15 cellular contexts compared by ENCODE assay signal in genomic region chr1:192003295-192004083, GRCh38.
"Had no signal": no experiment of that assay in that cellular context is flagged by ENCODE, and none has a peak within 500 bp of the region (broad histone marks: within the 10 kb centered on the region; RNA-seq: fewer than 3 reads in every experiment).

No MANE protein-coding gene starts in this region.

- H3K9me3 Mint-ChIP-seq: neural crest cell; stimulated activated naive CD8-positive, alpha-beta T cell treated with anti-CD3 and anti-CD28 coated beads, Interleukin-15, Interleukin-2, amounts not matched to agents 100 ng/mL and 50 ng/mL, for 24 hours; type B pancreatic cell had no signal

- H3K36me3 Mint-ChIP-seq: activated CD8-positive, alpha-beta memory T cell treated with anti-CD3 and anti-CD28 coated beads, Interleukin-2, amount 10 ng/mL, durations not matched to agents 7 days and 5 days; activated naive CD8-positive, alpha-beta T cell; type B pancreatic cell had no signal

- H3K4me1 ChIP-seq: left lung, right lobe of liver had no signal

- ATAC-seq: activated CD8-positive, alpha-beta memory T cell treated with anti-CD3 and anti-CD28 coated beads, Interleukin-2, amount 10 ng/mL, durations not matched to agents 7 days and 5 days; left lung; right lobe of liver had no signal

- H3K27me3 ChIP-seq: dorsolateral prefrontal cortex, left lung, right lobe of liver had no signal

- H3K27ac ChIP-seq: dorsolateral prefrontal cortex, left lung, right lobe of liver had no signal

- H3K4me3 ChIP-seq: dorsolateral prefrontal cortex, left lung, right lobe of liver had no signal

- H3K27me3 Mint-ChIP-seq: activated B cell treated with CpG ODN at 0.5 μM for 24 hours; activated CD8-positive, alpha-beta memory T cell treated with anti-CD3 and anti-CD28 coated beads, Interleukin-2, amount 10 ng/mL, durations not matched to agents 7 days and 5 days; activated naive CD8-positive, alpha-beta T cell; stimulated activated naive CD8-positive, alpha-beta T cell treated with anti-CD3 and anti-CD28 coated beads, Interleukin-15, Interleukin-2, amounts not matched to agents 100 ng/mL and 50 ng/mL, for 24 hours; type B pancreatic cell had no signal

- H3K27ac Mint-ChIP-seq: activated B cell treated with CpG ODN at 0.5 μM for 24 hours; activated CD8-positive, alpha-beta memory T cell treated with anti-CD3 and anti-CD28 coated beads, Interleukin-2, amount 10 ng/mL, durations not matched to agents 7 days and 5 days; activated naive CD8-positive, alpha-beta T cell; stimulated activated naive CD8-positive, alpha-beta T cell treated with anti-CD3 and anti-CD28 coated beads, Interleukin-15, Interleukin-2, amounts not matched to agents 100 ng/mL and 50 ng/mL, for 24 hours; type B pancreatic cell had no signal

- H3K36me3 ChIP-seq: left lung, right lobe of liver had no signal

- H3K9me3 ChIP-seq: left lung, right lobe of liver had no signal

- H3K4me3 Mint-ChIP-seq: activated B cell treated with CpG ODN at 0.5 μM for 24 hours; activated CD8-positive, alpha-beta memory T cell treated with anti-CD3 and anti-CD28 coated beads, Interleukin-2, amount 10 ng/mL, durations not matched to agents 7 days and 5 days; activated naive CD8-positive, alpha-beta T cell; neural crest cell; stimulated activated naive CD8-positive, alpha-beta T cell treated with anti-CD3 and anti-CD28 coated beads, Interleukin-15, Interleukin-2, amounts not matched to agents 100 ng/mL and 50 ng/mL, for 24 hours; type B pancreatic cell had no signal

- H3K4me1 Mint-ChIP-seq: activated B cell treated with CpG ODN at 0.5 μM for 24 hours; activated CD8-positive, alpha-beta memory T cell treated with anti-CD3 and anti-CD28 coated beads, Interleukin-2, amount 10 ng/mL, durations not matched to agents 7 days and 5 days; neural crest cell had no signal

- DNase-seq: activated B cell treated with CpG ODN at 0.5 μM for 24 hours; activated CD4-positive, alpha-beta T cell treated with anti-CD3 and anti-CD28 coated beads, Interleukin-2, amount 50 U/mL, for 4 hours; activated CD8-positive, alpha-beta memory T cell treated with anti-CD3 and anti-CD28 coated beads, Interleukin-2, amount 10 ng/mL, durations not matched to agents 7 days and 5 days; activated effector memory CD4-positive, alpha-beta T cell treated with anti-CD3 and anti-CD28 coated beads, Interleukin-2, amount 50 U/mL, for 16 hours; activated T-cell treated with anti-CD3 and anti-CD28 coated beads, Interleukin-2, amount 50 U/mL, for 1 hour; amniotic stem cell; dorsolateral prefrontal cortex; hippocampal formation; left lung; mammary epithelial cell; right lobe of liver had no signal
